Comparison of ENCODE assay signal across 12 cellular contexts in genomic region chr9:95197692-95198271, GRCh38.
DNase-seq lines count a peak whose midpoint lies in the region; ATAC-seq and TF ChIP-seq lines count a peak whose summit lies in the region.
"Had no signal": no experiment of that assay in that cellular context is flagged by ENCODE, and none has a peak within 500 bp of the region (broad histone marks: within the 10 kb centered on the region; RNA-seq: fewer than 3 reads in every experiment).

No MANE protein-coding gene starts in this region.

- peak overlapping the region; percentile 10 for H3K27ac Mint-ChIP-seq in activated naive CD8-positive, alpha-beta T cell treated with anti-CD3 and anti-CD28 coated beads, Interleukin-2, amount 10 ng/mL, durations not matched to agents 7 days and 5 days
- no peak overlapping the region for H3K27ac Mint-ChIP-seq in activated naive CD8-positive, alpha-beta T cell treated with anti-CD3 and anti-CD28 coated beads, Interleukin-2, amount 50 U/mL, for 24 hours
- H3K27ac Mint-ChIP-seq in endothelial cell (ENCODE audit: unreplicated experiment) = no peak overlapping the region
- H3K27ac Mint-ChIP-seq: activated naive CD4-positive, alpha-beta T cell treated with anti-CD3 and anti-CD28 coated beads, Interleukin-2, amount 50 U/mL, for 24 hours had no signal

- H3K27ac ChIP-seq in VCaP (peak overlapping the region; percentile 22; the same call in 1 of the 2 replicates), gastroesophageal sphincter (peak overlapping the region in 3 of 4 donors; percentile 18 to 61 (median 27))

- POLR2A ChIA-PET in activated naive CD8-positive, alpha-beta T cell treated with anti-CD3 and anti-CD28 coated beads, Interleukin-2, amount 10 ng/mL, durations not matched to agents 7 days and 5 days (lab: Charles Lee) = no interaction called here

- TF ChIP-seq CTCF in VCaP (conservative IDR thresholded peaks at IDR 0.05) (no peak), gastroesophageal sphincter (IDR thresholded peaks at IDR 0.05) (no peak), endothelial cell (IDR thresholded peaks at IDR 0.05; ENCODE audit: unreplicated experiment) (no peak)

- peaks cover 2% of the 10 kb centered on the region for H3K9me3 Mint-ChIP-seq in activated naive CD8-positive, alpha-beta T cell treated with anti-CD3 and anti-CD28 coated beads, Interleukin-2, amount 10 ng/mL, durations not matched to agents 7 days and 5 days
- H3K9me3 Mint-ChIP-seq in activated naive CD8-positive, alpha-beta T cell treated with anti-CD3 and anti-CD28 coated beads, Interleukin-2, amount 50 U/mL, for 24 hours = peaks cover 6% of the 10 kb centered on the region
- H3K9me3 Mint-ChIP-seq in endothelial cell (ENCODE audit: unreplicated experiment) = no peaks in the 10 kb centered on the region

- no peaks in the 10 kb centered on the region for H3K9me3 ChIP-seq in gastroesophageal sphincter

- peaks cover 4% of the 10 kb centered on the region for H3K36me3 Mint-ChIP-seq in activated naive CD8-positive, alpha-beta T cell treated with anti-CD3 and anti-CD28 coated beads, Interleukin-2, amount 10 ng/mL, durations not matched to agents 7 days and 5 days
- H3K36me3 Mint-ChIP-seq in activated naive CD8-positive, alpha-beta T cell treated with anti-CD3 and anti-CD28 coated beads, Interleukin-2, amount 50 U/mL, for 24 hours (ENCODE audit: low read depth) = peaks cover 6% of the 10 kb centered on the region
- H3K36me3 Mint-ChIP-seq in endothelial cell (ENCODE audit: low read depth, unreplicated experiment) = no peaks in the 10 kb centered on the region

- H3K4me1 ChIP-seq in gastroesophageal sphincter = peaks cover 0 to 49% (median 6%) of the 10 kb centered on the region in 3 donors

- no peak for ATAC-seq in activated naive CD8-positive, alpha-beta T cell treated with anti-CD3 and anti-CD28 coated beads, Interleukin-2, amount 10 ng/mL, durations not matched to agents 7 days and 5 days (ENCODE audit: low read depth)
- ATAC-seq in activated naive CD8-positive, alpha-beta T cell treated with anti-CD3 and anti-CD28 coated beads, Interleukin-2, amount 50 U/mL, for 24 hours = no peak
- ATAC-seq in gastroesophageal sphincter (no peak), HG03521 (IDR thresholded peaks at IDR 0.05; ENCODE audit: unreplicated experiment) (no peak)

- WGBS in gastroesophageal sphincter (ENCODE audit: low coverage in 1 of 2), 2 donors = 5 to 49% methylated on average over 2 to 3 of the region's 3 CpGs

- no peaks in the 10 kb centered on the region for H3K36me3 ChIP-seq in gastroesophageal sphincter

- no peaks in the 10 kb centered on the region for H3K27me3 ChIP-seq in gastroesophageal sphincter

- no peaks in the 10 kb centered on the region for H3K4me1 Mint-ChIP-seq in activated naive CD8-positive, alpha-beta T cell treated with anti-CD3 and anti-CD28 coated beads, Interleukin-2, amount 10 ng/mL, durations not matched to agents 7 days and 5 days
- H3K4me1 Mint-ChIP-seq in activated naive CD8-positive, alpha-beta T cell treated with anti-CD3 and anti-CD28 coated beads, Interleukin-2, amount 50 U/mL, for 24 hours = peaks cover 3% of the 10 kb centered on the region
- peaks cover 2% of the 10 kb centered on the region for H3K4me1 Mint-ChIP-seq in endothelial cell (ENCODE audit: unreplicated experiment)
- H3K4me1 Mint-ChIP-seq: activated naive CD4-positive, alpha-beta T cell treated with anti-CD3 and anti-CD28 coated beads, Interleukin-2, amount 50 U/mL, for 24 hours had no signal

- TF ChIP-seq POLR2A in gastroesophageal sphincter (IDR thresholded peaks at IDR 0.05) = no peak

- no peak for TF ChIP-seq EP300 in gastroesophageal sphincter (IDR thresholded peaks at IDR 0.05)

- no peaks in the 10 kb centered on the region for H3K27me3 Mint-ChIP-seq in activated naive CD8-positive, alpha-beta T cell treated with anti-CD3 and anti-CD28 coated beads, Interleukin-2, amount 10 ng/mL, durations not matched to agents 7 days and 5 days
- no peaks in the 10 kb centered on the region for H3K27me3 Mint-ChIP-seq in activated naive CD8-positive, alpha-beta T cell treated with anti-CD3 and anti-CD28 coated beads, Interleukin-2, amount 50 U/mL, for 24 hours
- H3K27me3 Mint-ChIP-seq in endothelial cell (ENCODE audit: unreplicated experiment) = no peaks in the 10 kb centered on the region
- H3K27me3 Mint-ChIP-seq: activated naive CD4-positive, alpha-beta T cell treated with anti-CD3 and anti-CD28 coated beads, Interleukin-2, amount 50 U/mL, for 24 hours had no signal

- DNase-seq in activated naive CD8-positive, alpha-beta T cell treated with anti-CD3 and anti-CD28 coated beads, Interleukin-2, amount 10 ng/mL, durations not matched to agents 7 days and 5 days = no peak
- no peak for DNase-seq in activated naive CD8-positive, alpha-beta T cell treated with anti-CD3 and anti-CD28 coated beads, Interleukin-2, amount 50 U/mL, for 24 hours
- peak; percentile 51 for DNase-seq in ureter (ENCODE audit: low spot score)
- DNase-seq in endothelial cell (ENCODE audit: low spot score) = no peak
- DNase-seq in COLO829 (ENCODE audit: low spot score) = no peak
- DNase-seq: AML-193, SHP77 treated with DMSO at 0.1 percent for 48 hours had no signal

- no peak overlapping the region for H3K4me3 Mint-ChIP-seq in activated naive CD8-positive, alpha-beta T cell treated with anti-CD3 and anti-CD28 coated beads, Interleukin-2, amount 10 ng/mL, durations not matched to agents 7 days and 5 days
- no peak overlapping the region for H3K4me3 Mint-ChIP-seq in activated naive CD8-positive, alpha-beta T cell treated with anti-CD3 and anti-CD28 coated beads, Interleukin-2, amount 50 U/mL, for 24 hours
- H3K4me3 Mint-ChIP-seq in endothelial cell (ENCODE audit: unreplicated experiment) = no peak overlapping the region
- H3K4me3 Mint-ChIP-seq: activated naive CD4-positive, alpha-beta T cell treated with anti-CD3 and anti-CD28 coated beads, Interleukin-2, amount 50 U/mL, for 24 hours had no signal

- H3K4me3 ChIP-seq in gastroesophageal sphincter = no peak overlapping the region
- H3K4me3 ChIP-seq: lung had no signal
